Comparison of ENCODE assay signal across 17 cellular contexts in genomic region chr1:112991721-112992120, GRCh38.
"Had no signal": no experiment of that assay in that cellular context is flagged by ENCODE, and none has a peak within 500 bp of the region (broad histone marks: within the 10 kb centered on the region; RNA-seq: fewer than 3 reads in every experiment).

No MANE protein-coding gene starts in this region.

- ATAC-seq: activated CD4-positive, alpha-beta T cell treated with anti-CD3 and anti-CD28 coated beads for 36 hours; right cardiac atrium; stimulated activated naive B cell treated with anti-CD40 and anti-IgM and Interleukin-4, amounts not matched to agents 10 μg/mL and 1 μg/mL and 100 μg/mL, for 72 hours had no signal

- H3K9me2 ChIP-seq: SK-N-SH had no signal

- H3K36me3 ChIP-seq: ascending aorta, transverse colon, WERI-Rb-1 had no signal

- DNase-seq: activated CD4-positive, alpha-beta memory T cell treated with anti-CD3 and anti-CD28 coated beads, Interleukin-2, amount 10 ng/mL, durations not matched to agents 7 days and 5 days; activated CD4-positive, alpha-beta T cell treated with anti-CD3 and anti-CD28 coated beads for 36 hours; activated CD8-positive, alpha-beta memory T cell treated with anti-CD3 and anti-CD28 coated beads, Interleukin-2, amount 50 U/mL, for 4 hours; activated naive CD8-positive, alpha-beta T cell treated with anti-CD3 and anti-CD28 coated beads, Interleukin-2, amount 10 ng/mL, durations not matched to agents 7 days and 5 days; central memory CD4-positive, alpha-beta T cell; effector memory CD4-positive, alpha-beta T cell; erythroblast; mesendoderm; right cardiac atrium; SK-N-SH; stimulated activated CD4-positive, alpha-beta T cell treated with anti-CD3 and anti-CD28 coated beads, Interleukin-2, amount 100 ng/mL, for 24 hours; stimulated activated naive B cell treated with anti-CD40 and anti-IgM and Interleukin-4, amounts not matched to agents 10 μg/mL and 1 μg/mL and 100 μg/mL, for 72 hours; T-helper 1 cell; transverse colon; WERI-Rb-1 had no signal

- H3K4me1 ChIP-seq: parathyroid adenoma had no signal

- H3K4me3 ChIP-seq: ascending aorta, transverse colon had no signal

- H3K27ac ChIP-seq: ascending aorta, parathyroid adenoma, WERI-Rb-1 had no signal

- H3K9ac ChIP-seq: parathyroid adenoma, SK-N-SH had no signal

- H3K27me3 ChIP-seq: ascending aorta, transverse colon had no signal

- H3K4me2 ChIP-seq: SK-N-SH had no signal

- H3K9me3 ChIP-seq: ascending aorta, SK-N-SH, transverse colon had no signal

- H2AFZ ChIP-seq: parathyroid adenoma had no signal

- H3K79me2 ChIP-seq: parathyroid adenoma had no signal
